3 cellular contexts compared by ENCODE assay signal in the genomic region with DNA sequence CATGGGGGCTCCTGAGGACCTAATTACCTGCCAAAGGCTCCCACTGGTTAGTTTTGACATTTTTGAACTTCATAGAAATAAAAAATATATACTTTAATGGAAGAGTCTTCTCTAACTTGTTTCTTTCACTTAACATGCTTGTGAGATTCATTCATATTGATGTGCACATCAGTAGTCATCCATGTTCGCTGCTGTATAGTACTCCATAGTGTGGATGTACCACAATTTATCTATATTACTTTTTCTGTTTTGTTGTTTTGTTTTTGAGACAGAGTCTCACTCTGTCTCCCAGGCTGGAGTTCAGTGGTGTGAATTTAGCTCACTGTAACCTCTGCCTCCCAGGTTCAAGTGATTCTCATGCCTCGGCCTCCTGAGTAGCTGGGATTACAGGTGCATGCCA.
TF ChIP-seq lines count a peak whose summit lies in the region.

No MANE protein-coding gene starts in this region.

TF ChIP-seq in SK-N-SH treated with all-trans-retinoic acid at 6 μM for 48 hours, 23 proteins besides CTCF, POLR2A, EP300 and RAD21:
- TF ChIP-seq OSR1 (CRISPR knock-in tag; IDR thresholded peaks at IDR 0.05) (no peak), SNAI2 (CRISPR knock-in tag; IDR thresholded peaks at IDR 0.05) (no peak), ZNF8 (CRISPR knock-in tag; IDR thresholded peaks at IDR 0.05) (peak; percentile 86), CREB5 (CRISPR knock-in tag; IDR thresholded peaks at IDR 0.05; ENCODE audit: low read depth) (no peak), ZFP3 (CRISPR knock-in tag; IDR thresholded peaks at IDR 0.05) (no peak), ZNF70 (CRISPR knock-in tag; IDR thresholded peaks at IDR 0.05) (no peak), TOX (CRISPR knock-in tag; IDR thresholded peaks at IDR 0.05; ENCODE audit: borderline replicate concordance) (no peak), PPARA (CRISPR knock-in tag; IDR thresholded peaks at IDR 0.05; ENCODE audit: borderline replicate concordance) (no peak)

TF ChIP-seq in SK-N-SH, 30 proteins besides CTCF, POLR2A, EP300 and RAD21:
- no peak for TF ChIP-seq FOSL2 (IDR thresholded peaks at IDR 0.05; ENCODE audit: borderline replicate concordance, low read depth)
- no peak for TF ChIP-seq RCOR1 (IDR thresholded peaks at IDR 0.05; ENCODE audit: low read length)
- no peak for TF ChIP-seq TEAD4 (IDR thresholded peaks at IDR 0.05; ENCODE audit: borderline replicate concordance, insufficient read depth)
- no peak for TF ChIP-seq USF1 (IDR thresholded peaks at IDR 0.05; ENCODE audit: borderline replicate concordance, low read depth)
- no peak for TF ChIP-seq GABPA (IDR thresholded peaks at IDR 0.05; ENCODE audit: low read depth)
- no peak for TF ChIP-seq TCF12 (IDR thresholded peaks at IDR 0.05)
- no peak for TF ChIP-seq MAX (IDR thresholded peaks at IDR 0.05; ENCODE audit: low read depth)
- TF ChIP-seq JUND (IDR thresholded peaks at IDR 0.05), result no peak
- no peak for TF ChIP-seq POLR2AphosphoS5 (IDR thresholded peaks at IDR 0.05; ENCODE audit: low read depth, low read length)

TF ChIP-seq in H1, 55 proteins besides CTCF, POLR2A, EP300 and RAD21:
- TF ChIP-seq CBX8 (IDR thresholded peaks at IDR 0.05; ENCODE audit: borderline replicate concordance, low read depth, low read length), result no peak
- TF ChIP-seq KDM1A (IDR thresholded peaks at IDR 0.05; ENCODE audit: borderline replicate concordance, low read length), result 0 out of 2 replicates have a peak, but pooled peaks have one; percentile 37
